In genomic region chr2:144938308-144938709, GRCh38 we compare ENCODE assay signal across 11 cellular contexts.
DNase-seq lines count a peak whose midpoint lies in the region; ATAC-seq and TF ChIP-seq lines count a peak whose summit lies in the region.
"Had no signal": no experiment of that assay in that cellular context is flagged by ENCODE, and none has a peak within 500 bp of the region (broad histone marks: within the 10 kb centered on the region; RNA-seq: fewer than 3 reads in every experiment).

No MANE protein-coding gene starts in this region.

- no peak for TF ChIP-seq CTCF in foreskin keratinocyte (conservative IDR thresholded peaks at IDR 0.05)
- no peak for TF ChIP-seq CTCF in osteoblast (IDR thresholded peaks at IDR 0.05; ENCODE audit: extremely low read depth, low read depth, low read length)

- no peaks in the 10 kb centered on the region for H3K79me2 ChIP-seq in osteoblast (ENCODE audit: insufficient read depth, low read length)

- H4K20me1 ChIP-seq in osteoblast (ENCODE audit: insufficient read depth, low read length) = no peaks in the 10 kb centered on the region

- H3K27ac Mint-ChIP-seq in activated T-helper 2 cell treated with anti-CD3 and anti-CD28 coated beads, Interferon-gamma antibody, Interleukin-2, Interleukin-4, amounts not matched to agents 10 μg/mL and 5 μg/mL and 100 μg/mL, durations not matched to agents 14 hours and 24 hours and 36 hours = no peak overlapping the region

- intact Hi-C loops in activated T-helper 2 cell treated with anti-CD3 and anti-CD28 coated beads, Interferon-gamma antibody, Interleukin-2, Interleukin-4, amounts not matched to agents 10 μg/mL and 5 μg/mL and 100 μg/mL, durations not matched to agents 14 hours and 24 hours and 36 hours (cut with micrococcal nuclease) = no loop called here

- H3K4me1 Mint-ChIP-seq in activated T-helper 2 cell treated with anti-CD3 and anti-CD28 coated beads, Interferon-gamma antibody, Interleukin-2, Interleukin-4, amounts not matched to agents 10 μg/mL and 5 μg/mL and 100 μg/mL, durations not matched to agents 14 hours and 24 hours and 36 hours (ENCODE audit: low read depth) = no peaks in the 10 kb centered on the region

- H3K27me3 ChIP-seq in foreskin keratinocyte = no peaks in the 10 kb centered on the region
- H3K27me3 ChIP-seq in osteoblast (ENCODE audit: insufficient read depth, low read length) = no peaks in the 10 kb centered on the region

- peaks cover 19% of the 10 kb centered on the region for H3K4me1 ChIP-seq in foreskin keratinocyte
- H3K4me1 ChIP-seq in osteoblast (ENCODE audit: insufficient read depth, low read length) = peaks cover 44% of the 10 kb centered on the region

- peak overlapping the region; percentile 24 for H3K4me3 ChIP-seq in osteoblast (ENCODE audit: insufficient read depth, low read length)

- no peaks in the 10 kb centered on the region for H3K9me3 Mint-ChIP-seq in activated T-helper 2 cell treated with anti-CD3 and anti-CD28 coated beads, Interferon-gamma antibody, Interleukin-2, Interleukin-4, amounts not matched to agents 10 μg/mL and 5 μg/mL and 100 μg/mL, durations not matched to agents 14 hours and 24 hours and 36 hours
- H3K9me3 Mint-ChIP-seq: activated T-cell treated with anti-CD3 and anti-CD28 coated beads, Interleukin-2, amount 50 U/mL, for 4 hours had no signal

- H3K4me3 Mint-ChIP-seq in activated T-helper 2 cell treated with anti-CD3 and anti-CD28 coated beads, Interferon-gamma antibody, Interleukin-2, Interleukin-4, amounts not matched to agents 10 μg/mL and 5 μg/mL and 100 μg/mL, durations not matched to agents 14 hours and 24 hours and 36 hours (ENCODE audit: low read depth) = no peak overlapping the region
- H3K4me3 Mint-ChIP-seq: activated T-cell treated with anti-CD3 and anti-CD28 coated beads, Interleukin-2, amount 50 U/mL, for 4 hours had no signal

- H3K27ac ChIP-seq in foreskin keratinocyte (no peak overlapping the region), osteoblast (ENCODE audit: low read depth, low read length) (peak overlapping the region; percentile 91)

- peak; percentile 21 for DNase-seq in AG08396 (ENCODE audit: low spot score)
- DNase-seq in SK-MEL-5 (ENCODE audit: low read depth, low spot score) = peak; percentile 87
- peak in 1 of 2 donors; percentile 52 for DNase-seq in foreskin keratinocyte
- no peak for DNase-seq in osteoblast (ENCODE audit: insufficient read length, low spot score, missing footprints)
- no peak for DNase-seq in cerebellum (ENCODE audit: low spot score)
- no peak for DNase-seq in activated T-helper 2 cell treated with anti-CD3 and anti-CD28 coated beads, Interferon-gamma antibody, Interleukin-2, Interleukin-4, amounts not matched to agents 10 μg/mL and 5 μg/mL and 100 μg/mL, durations not matched to agents 14 hours and 24 hours and 36 hours (ENCODE audit: low spot score)
- DNase-seq in cortex of kidney (lab: John Stamatoyannopoulos, UW) = no peak
- DNase-seq: activated T-cell treated with anti-CD3 and anti-CD28 coated beads, Interleukin-2, amount 50 U/mL, for 4 hours; NCI-H2227 treated with DMSO at 0.1 percent for 48 hours; stimulated activated CD4-positive, alpha-beta T cell treated with anti-CD3 and anti-CD28 coated beads, Interleukin-12 subunit alpha, Interleukin-12 subunit beta, amount 100 ng/mL, for 4 hours had no signal

- no peaks in the 10 kb centered on the region for H3K36me3 Mint-ChIP-seq in activated T-helper 2 cell treated with anti-CD3 and anti-CD28 coated beads, Interferon-gamma antibody, Interleukin-2, Interleukin-4, amounts not matched to agents 10 μg/mL and 5 μg/mL and 100 μg/mL, durations not matched to agents 14 hours and 24 hours and 36 hours (ENCODE audit: low read depth)

- peak overlapping the region; percentile 33 for H2AFZ ChIP-seq in osteoblast (ENCODE audit: low read length)

- ATAC-seq in foreskin keratinocyte (peak; percentile 32), HG03342 (IDR thresholded peaks at IDR 0.05; ENCODE audit: unreplicated experiment) (no peak)
- ATAC-seq: activated T-cell treated with anti-CD3 and anti-CD28 coated beads, Interleukin-2, amount 50 U/mL, for 4 hours had no signal

- in situ Hi-C loops in SK-MEL-5 (cut with HindIII; ENCODE audit: low pct_unique_long_range_greater_than_20kb, low sequenced_read_pairs) = loop anchor here (25.0 kb wide), 1 partner anchor 426 kb away; the partner anchor contains the start of gene ZEB2

- no peaks in the 10 kb centered on the region for H3K9me3 ChIP-seq in osteoblast (ENCODE audit: low read depth, low read length)

- H3K36me3 ChIP-seq in osteoblast (ENCODE audit: insufficient read depth, low read length) = no peaks in the 10 kb centered on the region

- H3K27me3 Mint-ChIP-seq in activated T-helper 2 cell treated with anti-CD3 and anti-CD28 coated beads, Interferon-gamma antibody, Interleukin-2, Interleukin-4, amounts not matched to agents 10 μg/mL and 5 μg/mL and 100 μg/mL, durations not matched to agents 14 hours and 24 hours and 36 hours (ENCODE audit: low read depth) = no peaks in the 10 kb centered on the region

- H3K4me2 ChIP-seq in osteoblast (ENCODE audit: insufficient read depth, low read length) = peak overlapping the region; percentile 64

Comparison
In these comparisons a context has a peak if more than half of its experiments do, and no peak if none do; other contexts are left out.
1. DNase-seq: peak in AG08396 (single experiment) and SK-MEL-5 (single experiment); none in osteoblast (single experiment), cerebellum (single experiment), activated T-helper 2 cell treated with anti-CD3 and anti-CD28 coated beads, Interferon-gamma antibody, Interleukin-2, Interleukin-4, amounts not matched to agents 10 μg/mL and 5 μg/mL and 100 μg/mL, durations not matched to agents 14 hours and 24 hours and 36 hours (single experiment) and cortex of kidney (single experiment).